In the genomic region with DNA sequence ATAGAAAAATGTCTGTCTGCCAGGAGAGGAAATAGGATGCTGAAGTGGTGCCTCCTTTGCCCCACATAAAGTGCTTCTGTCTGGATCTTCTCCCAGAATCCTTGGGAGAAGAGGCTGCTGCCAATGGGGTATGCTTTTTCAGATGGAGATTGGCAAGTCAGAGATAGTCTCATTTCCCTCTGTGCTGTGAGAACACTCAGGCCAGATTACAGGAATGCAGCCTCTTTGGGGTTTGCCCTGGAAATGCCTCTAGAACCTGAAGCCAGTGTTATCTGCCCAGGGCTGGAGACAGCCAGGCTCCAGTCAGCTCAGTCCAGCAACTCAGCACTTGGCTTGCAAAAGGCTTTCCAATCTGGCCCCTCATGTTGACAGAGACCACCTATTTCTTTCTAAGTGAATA, we compare ENCODE assay signal across 30 cellular contexts.
A peak's percentile ranks its signal among the peaks of the same experiment; 100 is the strongest.
DNase-seq lines count a peak whose midpoint lies in the region; ATAC-seq and TF ChIP-seq lines count a peak whose summit lies in the region.
"Had no signal": no experiment of that assay in that cellular context is flagged by ENCODE, and none has a peak within 500 bp of the region (broad histone marks: within the 10 kb centered on the region; RNA-seq: fewer than 3 reads in every experiment).

No MANE protein-coding gene starts in this region.

- TF ChIP-seq EP300 in SK-N-SH (IDR thresholded peaks at IDR 0.05; ENCODE audit: borderline replicate concordance in 1 of 2, low read depth in 1 of 2, low read length in 1 of 2) = no peak

- no peak for TF ChIP-seq RAD21 in SK-N-SH (IDR thresholded peaks at IDR 0.05; ENCODE audit: low read length)

- H3K9me3 ChIP-seq in SK-N-SH = no peaks in the 10 kb centered on the region
- no peaks in the 10 kb centered on the region for H3K9me3 ChIP-seq in CD4-positive, alpha-beta memory T cell (ENCODE audit: control insufficient read depth in 1 of 2, low read length in 2 of 2)
- H3K9me3 ChIP-seq: pancreas, Peyer's patch, uterus had no signal

- no peak overlapping the region for H2AFZ ChIP-seq in SK-N-SH (ENCODE audit: low read depth)

- H3K79me2 ChIP-seq in SK-N-SH (ENCODE audit: insufficient read depth) = no peaks in the 10 kb centered on the region

- H3K9me3 Mint-ChIP-seq in CD4-positive, alpha-beta memory T cell = peaks cover 0 to 11% (median 4%) of the 10 kb centered on the region in 8 donors
- H3K9me3 Mint-ChIP-seq: endodermal cell had no signal

- POLR2A ChIA-PET in SK-N-SH (lab: Yijun Ruan, JAX) = no interaction called here
- POLR2A ChIA-PET in CD4-positive, alpha-beta memory T cell (lab: Charles Lee; ENCODE audit: partially characterized antibody) = no interaction called here

- H3K4me1 ChIP-seq in SK-N-SH (ENCODE audit: control insufficient read depth in 1 of 2, insufficient read depth in 2 of 2, low read depth in 1 of 2, low read length in 1 of 2) = peaks cover 0 to 6% of the 10 kb centered on the region in 2 experiments; a peak in 1 of 4 replicates
- H3K4me1 ChIP-seq in CD4-positive, alpha-beta memory T cell (ENCODE audit: insufficient read depth, low read length) = no peaks in the 10 kb centered on the region
- H3K4me1 ChIP-seq: Peyer's patch, uterus had no signal

- H3K27me3 Mint-ChIP-seq in CD4-positive, alpha-beta memory T cell = peaks cover 0 to 2% of the 10 kb centered on the region in 2 donors
- H3K27me3 Mint-ChIP-seq: activated CD4-positive, alpha-beta T cell treated with anti-CD3 and anti-CD28 coated beads for 36 hours; dendritic cell treated with granulocyte-macrophage colony-stimulating factor and Interleukin-4, amounts not matched to agents 40 ng/mL and 50 ng/mL, for 4 days; memory B cell; stimulated activated naive CD8-positive, alpha-beta T cell treated with anti-CD3 and anti-CD28 coated beads, Interleukin-15, amount 100 ng/mL, for 72 hours had no signal

- intact Hi-C loops in sciatic nerve (cut with DNase I) = no loop called here
- intact Hi-C loops in CD4-positive, alpha-beta memory T cell (cut with micrococcal nuclease) = no loop called here

- H3K9ac ChIP-seq in SK-N-SH = no peak overlapping the region

- no peaks in the 10 kb centered on the region for H3K36me3 Mint-ChIP-seq in CD4-positive, alpha-beta memory T cell
- H3K36me3 Mint-ChIP-seq: activated naive CD4-positive, alpha-beta T cell treated with anti-CD3 and anti-CD28 coated beads, Interleukin-2, amount 50 U/mL, for 72 hours; CD8-positive, alpha-beta T cell; memory B cell had no signal

- H3K4me2 ChIP-seq in SK-N-SH = no peak overlapping the region

- H3K4me1 Mint-ChIP-seq in CD4-positive, alpha-beta memory T cell = no peaks in the 10 kb centered on the region
- H3K4me1 Mint-ChIP-seq: activated CD4-positive, alpha-beta T cell treated with anti-CD3 and anti-CD28 coated beads for 36 hours; memory B cell; stimulated activated naive CD8-positive, alpha-beta T cell treated with anti-CD3 and anti-CD28 coated beads, Interleukin-15, amount 100 ng/mL, for 72 hours had no signal

- DNase-seq in SK-N-SH = no peak
- DNase-seq in NCI-H69 (lab: John Stamatoyannopoulos, UW) = peak; percentile 5
- peak; percentile 43 for DNase-seq in inferior parietal cortex (ENCODE audit: extremely low spot score)
- no peak for DNase-seq in sciatic nerve (ENCODE audit: low spot score)
- DNase-seq in stimulated activated naive CD4-positive, alpha-beta T cell treated with Interleukin-2 at 50 U/mL for 16 hours (lab: John Stamatoyannopoulos, UW) = no peak
- no peak for DNase-seq in CD4-positive, alpha-beta memory T cell
- DNase-seq: activated CD4-positive, alpha-beta T cell treated with anti-CD3 and anti-CD28 coated beads for 36 hours; activated CD8-positive, alpha-beta T cell treated with anti-CD3 and anti-CD28 coated beads, Interleukin-2, amount 10 ng/mL, durations not matched to agents 7 days and 5 days; activated effector memory CD4-positive, alpha-beta T cell treated with Interleukin-2 at 50 U/mL for 16 hours; CD8-positive, alpha-beta T cell; DMS 273 treated with DMSO at 0.1 percent for 48 hours; EL; endodermal cell; NCI-H1092; NCI-H1694; NCI-H2171; NCI-H526 treated with DMSO at 0.1 percent for 48 hours; pancreas; Peyer's patch; retina; stimulated activated CD8-positive, alpha-beta memory T cell treated with anti-CD3 and anti-CD28 coated beads, Interleukin-4, amount 100 ng/mL, for 48 hours; stimulated activated naive CD8-positive, alpha-beta T cell treated with anti-CD3 and anti-CD28 coated beads, Interleukin-15, amount 100 ng/mL, for 72 hours; T1000; uterus had no signal

- H3K27ac Mint-ChIP-seq in CD4-positive, alpha-beta memory T cell = no peak overlapping the region
- H3K27ac Mint-ChIP-seq: activated CD4-positive, alpha-beta T cell treated with anti-CD3 and anti-CD28 coated beads for 36 hours; activated CD8-positive, alpha-beta T cell treated with anti-CD3 and anti-CD28 coated beads, Interleukin-2, amount 10 ng/mL, durations not matched to agents 7 days and 5 days; activated naive CD4-positive, alpha-beta T cell treated with anti-CD3 and anti-CD28 coated beads, Interleukin-2, amount 50 U/mL, for 72 hours; CD8-positive, alpha-beta T cell; dendritic cell treated with granulocyte-macrophage colony-stimulating factor and Interleukin-4, amounts not matched to agents 40 ng/mL and 50 ng/mL, for 4 days; endodermal cell; memory B cell had no signal

- no peak for TF ChIP-seq CTCF in SK-N-SH (IDR thresholded peaks at IDR 0.05)

- ATAC-seq in SK-N-SH treated with all-trans-retinoic acid at 6 μM for 48 hours = peak; percentile 56; the same call in 1 of the 3 replicates
- peak; percentile 67 for ATAC-seq in sciatic nerve
- no peak for ATAC-seq in GM18517 (IDR thresholded peaks at IDR 0.05; ENCODE audit: unreplicated experiment)
- ATAC-seq: activated CD4-positive, alpha-beta T cell treated with anti-CD3 and anti-CD28 coated beads for 36 hours; activated CD8-positive, alpha-beta T cell treated with anti-CD3 and anti-CD28 coated beads, Interleukin-2, amount 10 ng/mL, durations not matched to agents 7 days and 5 days; activated naive CD4-positive, alpha-beta T cell treated with anti-CD3 and anti-CD28 coated beads, Interleukin-2, amount 50 U/mL, for 72 hours; CD8-positive, alpha-beta T cell; stimulated activated naive CD8-positive, alpha-beta T cell treated with anti-CD3 and anti-CD28 coated beads, Interleukin-15, amount 100 ng/mL, for 72 hours had no signal

- CTCF ChIA-PET in SK-N-SH (lab: Yijun Ruan, JAX) = interaction anchor here (1.4 kb wide), 1 partner anchor 24 kb away, joined by 5 read pairs; no protein-coding TSS in a partner anchor
- CTCF ChIA-PET in CD4-positive, alpha-beta memory T cell (lab: Charles Lee; ENCODE audit: partially characterized antibody) = no interaction called here

- H3K4me3 ChIP-seq in SK-N-SH (ENCODE audit: low read depth in 2 of 2, low read length in 1 of 2) = no peak overlapping the region
- no peak overlapping the region for H3K4me3 ChIP-seq in CD4-positive, alpha-beta memory T cell (ENCODE audit: low read length in 2 of 2)
- H3K4me3 ChIP-seq: pancreas, Peyer's patch, uterus had no signal

- H3K9me2 ChIP-seq in SK-N-SH = no peaks in the 10 kb centered on the region

- no peaks in the 10 kb centered on the region for H3K27me3 ChIP-seq in SK-N-SH (ENCODE audit: insufficient read depth)
- no peaks in the 10 kb centered on the region for H3K27me3 ChIP-seq in CD4-positive, alpha-beta memory T cell (ENCODE audit: insufficient read depth, low read length)
- H3K27me3 ChIP-seq: pancreas, Peyer's patch, uterus had no signal

- no peak overlapping the region for H3K4me3 Mint-ChIP-seq in CD4-positive, alpha-beta memory T cell
- H3K4me3 Mint-ChIP-seq: activated CD4-positive, alpha-beta T cell treated with anti-CD3 and anti-CD28 coated beads for 36 hours; activated CD8-positive, alpha-beta T cell treated with anti-CD3 and anti-CD28 coated beads, Interleukin-2, amount 10 ng/mL, durations not matched to agents 7 days and 5 days; CD8-positive, alpha-beta T cell; dendritic cell treated with granulocyte-macrophage colony-stimulating factor and Interleukin-4, amounts not matched to agents 40 ng/mL and 50 ng/mL, for 4 days; endodermal cell; memory B cell; stimulated activated naive CD8-positive, alpha-beta T cell treated with anti-CD3 and anti-CD28 coated beads, Interleukin-15, amount 100 ng/mL, for 72 hours had no signal

- no peak overlapping the region for H3K27ac ChIP-seq in SK-N-SH (ENCODE audit: low read depth in 2 of 2, low read length in 1 of 2)
- no peak overlapping the region for H3K27ac ChIP-seq in CD4-positive, alpha-beta memory T cell (ENCODE audit: low read depth, low read length)
- H3K27ac ChIP-seq: pancreas, Peyer's patch, uterus, VCaP had no signal

- no peaks in the 10 kb centered on the region for H3K36me3 ChIP-seq in SK-N-SH (replicated peaks in 1 of 2; ENCODE audit: control insufficient read depth in 1 of 2, insufficient read depth in 2 of 2, low read length in 1 of 2)
- H3K36me3 ChIP-seq in CD4-positive, alpha-beta memory T cell (ENCODE audit: insufficient read depth, low read length) = no peaks in the 10 kb centered on the region
- H3K36me3 ChIP-seq: pancreas, Peyer's patch, uterus had no signal

- H4K20me1 ChIP-seq in SK-N-SH (ENCODE audit: insufficient read depth) = no peaks in the 10 kb centered on the region

- no peaks in the 10 kb centered on the region for H3F3A ChIP-seq in SK-N-SH (replicated peaks; ENCODE audit: insufficient read depth)

TF ChIP-seq in SK-N-SH treated with all-trans-retinoic acid at 6 μM for 48 hours, 23 proteins besides CTCF, POLR2A, EP300 and RAD21:
- TF ChIP-seq ESRRG (CRISPR knock-in tag; IDR thresholded peaks at IDR 0.05) = no peak
- no peak for TF ChIP-seq ZNF70 (CRISPR knock-in tag; IDR thresholded peaks at IDR 0.05)

TF ChIP-seq in SK-N-SH, 30 proteins besides CTCF, POLR2A, EP300 and RAD21:
- no peak for TF ChIP-seq NRF1 (IDR thresholded peaks at IDR 0.05; ENCODE audit: low read depth, low read length)

Comparison
In these comparisons a context has a peak if more than half of its experiments do, and no peak if none do; other contexts are left out.
1. DNase-seq: peak in NCI-H69 (single experiment) and inferior parietal cortex (single experiment); none in SK-N-SH (single experiment), sciatic nerve (single experiment), stimulated activated naive CD4-positive, alpha-beta T cell treated with Interleukin-2 at 50 U/mL for 16 hours (single experiment) and CD4-positive, alpha-beta memory T cell (0 of 5).